Comparison of ENCODE assay signal across 21 cellular contexts in genomic region chr2:158060862-158061435, GRCh38. TPM values are rescaled to one million over a fixed set of nuclear protein-coding genes. Genes with fewer than 3 reads are reported as not detected.
DNase-seq lines count a peak whose midpoint lies in the region; ATAC-seq and TF ChIP-seq lines count a peak whose summit lies in the region.
"Had no signal": no experiment of that assay in that cellular context is flagged by ENCODE, and none has a peak within 500 bp of the region (broad histone marks: within the 10 kb centered on the region; RNA-seq: fewer than 3 reads in every experiment).

No MANE protein-coding gene starts in this region.

- H3K4me3 Mint-ChIP-seq in endodermal cell (no peak overlapping the region), mesothelial cell of epicardium (no peak overlapping the region)
- H3K4me3 Mint-ChIP-seq: activated CD4-positive, alpha-beta T cell treated with anti-CD3 and anti-CD28 coated beads, Interleukin-2, amount 10 ng/mL, durations not matched to agents 24 days and 14 days; activated T-cell treated with anti-CD3 and anti-CD28 coated beads, Interleukin-2, amount 50 U/mL, for 72 hours; stimulated activated naive CD8-positive, alpha-beta T cell treated with anti-CD3 and anti-CD28 coated beads, Interleukin-15, Interleukin-2, amounts not matched to agents 100 ng/mL and 50 ng/mL, for 24 hours; T-helper 2 cell treated with Interferon-gamma antibody and Interleukin-4, amounts not matched to agents 5 μg/mL and 100 μg/mL, for 36 hours had no signal

- H3K4me3 ChIP-seq in BJ (ENCODE audit: low read depth, low read length) (no peak overlapping the region), endodermal cell (ENCODE audit: low read length) (no peak overlapping the region), lower lobe of right lung (no peak overlapping the region), ovary (no peak overlapping the region)
- H3K4me3 ChIP-seq: gastrocnemius medialis, skin epidermis had no signal

- H3K27ac ChIP-seq in endodermal cell (ENCODE audit: low read depth, low read length) (no peak overlapping the region), lower lobe of right lung (no peak overlapping the region), ovary (no peak overlapping the region)
- H3K27ac ChIP-seq: gastrocnemius medialis, skin epidermis had no signal

- H3K27ac Mint-ChIP-seq in endodermal cell (no peak overlapping the region), mesothelial cell of epicardium (peak overlapping the region; percentile 17)
- H3K27ac Mint-ChIP-seq: activated CD4-positive, alpha-beta T cell treated with anti-CD3 and anti-CD28 coated beads, Interleukin-2, amount 10 ng/mL, durations not matched to agents 24 days and 14 days; activated T-cell treated with anti-CD3 and anti-CD28 coated beads, Interleukin-2, amount 50 U/mL, for 72 hours; stimulated activated naive CD8-positive, alpha-beta T cell treated with anti-CD3 and anti-CD28 coated beads, Interleukin-15, Interleukin-2, amounts not matched to agents 100 ng/mL and 50 ng/mL, for 24 hours; T-helper 2 cell treated with Interferon-gamma antibody and Interleukin-4, amounts not matched to agents 5 μg/mL and 100 μg/mL, for 36 hours had no signal

- CTCF ChIA-PET in BJ (lab: Yijun Ruan, JAX), result interaction anchor here (1.2 kb wide), 2 partner anchors 9 kb away, joined by 3 read pairs; no protein-coding TSS in a partner anchor

- no peak for ATAC-seq in lower lobe of right lung
- ATAC-seq: activated T-cell treated with anti-CD3 and anti-CD28 coated beads, Interleukin-2, amount 50 U/mL, for 72 hours; gastrocnemius medialis had no signal

- H3K9ac ChIP-seq in endodermal cell (ENCODE audit: extremely low read depth, low read length, poor library complexity, severe bottlenecking), result no peak overlapping the region

- TF ChIP-seq CTCF in BJ (IDR thresholded peaks at IDR 0.05; ENCODE audit: insufficient read depth, low read depth, low read length), result no peak
- no peak for TF ChIP-seq CTCF in endodermal cell (conservative IDR thresholded peaks at IDR 0.05)
- no peak for TF ChIP-seq CTCF in mesothelial cell of epicardium (IDR thresholded peaks at IDR 0.05; ENCODE audit: unreplicated experiment)
- no peak for TF ChIP-seq CTCF in lower lobe of right lung (IDR thresholded peaks at IDR 0.05)
- TF ChIP-seq CTCF in ovary (IDR thresholded peaks at IDR 0.05), result no peak

- H3K4me1 ChIP-seq in endodermal cell (ENCODE audit: control insufficient read depth, insufficient read depth, low read length) (peaks cover 12% of the 10 kb centered on the region), lower lobe of right lung (no peaks in the 10 kb centered on the region), ovary (ENCODE audit: insufficient read depth) (no peaks in the 10 kb centered on the region)
- H3K4me1 ChIP-seq: gastrocnemius medialis had no signal

- POLR2A ChIA-PET in BJ (lab: Charles Lee), result no interaction called here

- H3K9me3 Mint-ChIP-seq in endodermal cell, result peaks cover 4% of the 10 kb centered on the region
- H3K9me3 Mint-ChIP-seq in mesothelial cell of epicardium, result peaks cover 11% of the 10 kb centered on the region
- H3K9me3 Mint-ChIP-seq: activated CD4-positive, alpha-beta T cell treated with anti-CD3 and anti-CD28 coated beads, Interleukin-2, amount 10 ng/mL, durations not matched to agents 24 days and 14 days; stimulated activated naive CD8-positive, alpha-beta T cell treated with anti-CD3 and anti-CD28 coated beads, Interleukin-15, Interleukin-2, amounts not matched to agents 100 ng/mL and 50 ng/mL, for 24 hours; T-helper 2 cell treated with Interferon-gamma antibody and Interleukin-4, amounts not matched to agents 5 μg/mL and 100 μg/mL, for 36 hours had no signal

- no peaks in the 10 kb centered on the region for H3K27me3 ChIP-seq in BJ (ENCODE audit: control insufficient read depth, insufficient read depth, low read length)
- peaks cover 52% of the 10 kb centered on the region for H3K27me3 ChIP-seq in endodermal cell (ENCODE audit: control insufficient read depth, insufficient read depth, low read length, poor library complexity, severe bottlenecking)
- no peaks in the 10 kb centered on the region for H3K27me3 ChIP-seq in lower lobe of right lung (ENCODE audit: low read depth)
- no peaks in the 10 kb centered on the region for H3K27me3 ChIP-seq in ovary
- H3K27me3 ChIP-seq: gastrocnemius medialis had no signal

- DNase-seq in BJ (ENCODE audit: low read depth), result peak; percentile 17
- DNase-seq in LoVo (ENCODE audit: low spot score), result peak; percentile 72
- peak; percentile 59 for DNase-seq in endodermal cell
- DNase-seq in mesothelial cell of epicardium (ENCODE audit: low spot score in 2 of 2, unreplicated experiment in 2 of 2), result no peak
- DNase-seq in hippocampal formation (lab: John Stamatoyannopoulos, UW), result no peak
- DNase-seq in SIG-M5 treated with dmso at 0.1 percent for 504 hours (lab: John Stamatoyannopoulos, UW; ENCODE audit: unreplicated experiment), result no peak
- DNase-seq in lower lobe of right lung, result no peak
- DNase-seq in ovary, result no peak
- DNase-seq: activated CD4-positive, alpha-beta T cell treated with anti-CD3 and anti-CD28 coated beads, Interleukin-2, amount 10 ng/mL, durations not matched to agents 24 days and 14 days; activated T-cell treated with anti-CD3 and anti-CD28 coated beads, Interleukin-2, amount 50 U/mL, for 72 hours; amniotic stem cell; dermis blood vessel endothelial cell; DMS153; gastrocnemius medialis; NCI-H2107; occipital lobe had no signal

- H3K36me3 Mint-ChIP-seq in endodermal cell (ENCODE audit: low read depth) (no peaks in the 10 kb centered on the region), mesothelial cell of epicardium (no peaks in the 10 kb centered on the region)

- H3K36me3 ChIP-seq in BJ (ENCODE audit: control insufficient read depth, insufficient read depth, low read length) (no peaks in the 10 kb centered on the region), endodermal cell (ENCODE audit: control insufficient read depth, insufficient read depth, low read length) (no peaks in the 10 kb centered on the region), lower lobe of right lung (no peaks in the 10 kb centered on the region), ovary (no peaks in the 10 kb centered on the region)
- H3K36me3 ChIP-seq: gastrocnemius medialis had no signal

- intact Hi-C loops in lower lobe of right lung (cut with DNase I) (no loop called here), ovary (cut with DNase I) (no loop called here)

- H3K9me3 ChIP-seq in endodermal cell (ENCODE audit: control insufficient read depth, low read length) (peaks cover 5% of the 10 kb centered on the region), lower lobe of right lung (peaks cover 3% of the 10 kb centered on the region), ovary (no peaks in the 10 kb centered on the region)
- H3K9me3 ChIP-seq: gastrocnemius medialis had no signal

- TF ChIP-seq POLR2A in ovary (IDR thresholded peaks at IDR 0.05), result no peak

- H3K4me1 Mint-ChIP-seq in endodermal cell, result peaks cover 11% of the 10 kb centered on the region
- peaks cover 12% of the 10 kb centered on the region for H3K4me1 Mint-ChIP-seq in mesothelial cell of epicardium
- H3K4me1 Mint-ChIP-seq: activated CD4-positive, alpha-beta T cell treated with anti-CD3 and anti-CD28 coated beads, Interleukin-2, amount 10 ng/mL, durations not matched to agents 24 days and 14 days had no signal

- 85% methylated on average over 5 of the region's 5 CpGs; no CpG with 5 or more reads in 1 of the 2 experiments for WGBS in endodermal cell (ENCODE audit: insufficient coverage in 1 of 2, insufficient read length in 1 of 2), 2 experiments
- WGBS in ovary, 3 donors, result 78 to 84% (median 78%) methylated on average over 5 of the region's 5 CpGs

- H3K27me3 Mint-ChIP-seq in endodermal cell (ENCODE audit: insufficient read depth) (peaks cover 63% of the 10 kb centered on the region), mesothelial cell of epicardium (ENCODE audit: low read depth) (no peaks in the 10 kb centered on the region)

- TF ChIP-seq EP300 in ovary (IDR thresholded peaks at IDR 0.05), result no peak

RNA-seq across cellular contexts. Expression of gene UPP2, which starts 40.7 kb away (rescaled TPM):
- polyA plus RNA-seq in BJ (2011; rRNA removed) (not detected in 2 replicates), ovary (under 1 TPM in 1 of 2 donors, not detected in 1; 0.08 TPM)
- polyA minus RNA-seq in BJ (2011; rRNA and poly(A)+ RNA removed), result not detected in 2 replicates
- total RNA-seq in endodermal cell (not detected), mesothelial cell of epicardium (not detected in 3 replicates), lower lobe of right lung (not detected), ovary (under 1 TPM in 5 of 7 donors, not detected in 2; 0.10 to 0.28 (median 0.17) TPM)
- not detected for polyA plus RNA-seq in endodermal cell (2013, experiment 1 of 2)
- not detected for polyA plus RNA-seq in endodermal cell (2013, experiment 2 of 2)
- total RNA-seq: activated CD4-positive, alpha-beta T cell treated with anti-CD3 and anti-CD28 coated beads, Interleukin-2, amount 10 ng/mL, durations not matched to agents 24 days and 14 days; activated T-cell treated with anti-CD3 and anti-CD28 coated beads, Interleukin-2, amount 50 U/mL, for 72 hours; dermis blood vessel endothelial cell; gastrocnemius medialis; HT1080; mesenteric fat pad had no signal

Comparison
In these comparisons a context has a peak if more than half of its experiments do, and no peak if none do; other contexts are left out.
1. DNase-seq: peak in BJ (single experiment), LoVo (single experiment) and endodermal cell (single experiment); none in mesothelial cell of epicardium (0 of 2), hippocampal formation (0 of 2), SIG-M5 treated with dmso at 0.1 percent for 504 hours (single experiment), lower lobe of right lung (single experiment) and ovary (0 of 5).